16 cellular contexts compared by ENCODE assay signal in genomic region chr22:32733196-32733595, GRCh38.
A peak's percentile ranks its signal among the peaks of the same experiment; 100 is the strongest.
DNase-seq lines count a peak whose midpoint lies in the region; ATAC-seq and TF ChIP-seq lines count a peak whose summit lies in the region.
"Had no signal": no experiment of that assay in that cellular context is flagged by ENCODE, and none has a peak within 500 bp of the region (broad histone marks: within the 10 kb centered on the region; RNA-seq: fewer than 3 reads in every experiment).

No MANE protein-coding gene starts in this region.

- TF ChIP-seq CTCF in GM13976 (IDR thresholded peaks at IDR 0.05; ENCODE audit: borderline replicate concordance, control extremely low read depth, extremely low read depth, insufficient read depth, missing control alignments) = no peak

- no peak overlapping the region for H3K4me3 Mint-ChIP-seq in central memory CD8-positive, alpha-beta T cell
- H3K4me3 Mint-ChIP-seq: CD8-positive, alpha-beta memory T cell; GM23338 had no signal

- H2AFZ ChIP-seq in mesenchymal stem cell (ENCODE audit: low read depth, low read length) = no peak overlapping the region
- H2AFZ ChIP-seq: GM23338 had no signal

- H3K27me3 Mint-ChIP-seq in central memory CD8-positive, alpha-beta T cell = peaks cover 52% of the 10 kb centered on the region

- no peak overlapping the region for H3K14ac ChIP-seq in mesenchymal stem cell (ENCODE audit: low read length in 2 of 2)

- peak overlapping the region in 1 of 2 experiments; percentile 19 for H2BK12ac ChIP-seq in mesenchymal stem cell (ENCODE audit: low read length in 2 of 2)

- no peak overlapping the region for H2AK5ac ChIP-seq in mesenchymal stem cell (ENCODE audit: low read length, severe bottlenecking)

- H2BK15ac ChIP-seq in mesenchymal stem cell (ENCODE audit: low read depth, poor library complexity, severe bottlenecking) = peak overlapping the region; percentile 38

- no peaks in the 10 kb centered on the region for H3K36me3 ChIP-seq in mesenchymal stem cell (ENCODE audit: control insufficient read depth in 1 of 2, insufficient read depth in 2 of 2, low read depth in 1 of 2, low read length in 2 of 2)
- H3K36me3 ChIP-seq: BLaER1 had no signal

- no peaks in the 10 kb centered on the region for H3K27me3 ChIP-seq in mesenchymal stem cell (ENCODE audit: control insufficient read depth in 1 of 2, insufficient read depth in 1 of 2, low read length in 2 of 2)
- H3K27me3 ChIP-seq: BLaER1 had no signal

- H3K9me3 Mint-ChIP-seq in central memory CD8-positive, alpha-beta T cell = no peaks in the 10 kb centered on the region
- H3K9me3 Mint-ChIP-seq: GM23338 had no signal

- H3K79me1 ChIP-seq in mesenchymal stem cell (replicated peaks; ENCODE audit: low read length, poor library complexity, severe bottlenecking) = no peaks in the 10 kb centered on the region

- no peak overlapping the region for H2BK5ac ChIP-seq in mesenchymal stem cell (ENCODE audit: low read depth, low read length, poor library complexity, severe bottlenecking)

- no peaks in the 10 kb centered on the region for H3K4me1 ChIP-seq in mesenchymal stem cell (ENCODE audit: control insufficient read depth, insufficient read depth, low read depth, low read length)

- H3K18ac ChIP-seq in mesenchymal stem cell (ENCODE audit: low read depth in 1 of 2, low read length in 2 of 2) = peak overlapping the region in 1 of 2 experiments; percentile 16

- DNase-seq in COLO829 (ENCODE audit: low spot score) = peak; percentile 96
- peak; percentile 97 for DNase-seq in SK-MEL-5 (ENCODE audit: low read depth, low spot score)
- no peak for DNase-seq in central memory CD8-positive, alpha-beta T cell (ENCODE audit: low spot score in 2 of 2)
- no peak for DNase-seq in mesenchymal stem cell
- DNase-seq in NCI-H128 (lab: John Stamatoyannopoulos, UW; ENCODE audit: unreplicated experiment) = no peak
- DNase-seq in GM13976 (ENCODE audit: low spot score) = no peak
- DNase-seq: 8988T; AML-193; CD8-positive, alpha-beta memory T cell; DMS53; GF-D8; H7 had no signal

- peak overlapping the region; percentile 44 for H3K27ac Mint-ChIP-seq in central memory CD8-positive, alpha-beta T cell (ENCODE audit: low read depth)
- H3K27ac Mint-ChIP-seq: CD8-positive, alpha-beta memory T cell; GM23338 had no signal

- H3K36me3 Mint-ChIP-seq in central memory CD8-positive, alpha-beta T cell (ENCODE audit: insufficient read depth) = no peaks in the 10 kb centered on the region
- H3K36me3 Mint-ChIP-seq: CD8-positive, alpha-beta memory T cell had no signal

- H3K4me2 ChIP-seq in mesenchymal stem cell (ENCODE audit: low read length, poor library complexity, severe bottlenecking) = no peak overlapping the region
- H3K4me2 ChIP-seq: BLaER1, GM23338 had no signal

- 98% methylated on average over 6 of the region's 6 CpGs for WGBS in mesenchymal stem cell

- H3K9me3 ChIP-seq in mesenchymal stem cell (ENCODE audit: control insufficient read depth, low read length) = no peaks in the 10 kb centered on the region
- H3K9me3 ChIP-seq: BLaER1 had no signal

- H4K8ac ChIP-seq in mesenchymal stem cell (ENCODE audit: low read length) = no peak overlapping the region

- no peak overlapping the region for H3K23ac ChIP-seq in mesenchymal stem cell (ENCODE audit: low read length in 2 of 2)

- H3K27ac ChIP-seq in mesenchymal stem cell (ENCODE audit: low read length, poor library complexity, severe bottlenecking) = no peak overlapping the region
- H3K27ac ChIP-seq: BLaER1 had no signal

- no peak overlapping the region for H4K91ac ChIP-seq in mesenchymal stem cell (ENCODE audit: low read length)

- in situ Hi-C loops in SK-MEL-5 (cut with HindIII; ENCODE audit: low pct_unique_long_range_greater_than_20kb, low sequenced_read_pairs) (no loop called here), GM13976 (cut with MboI; ENCODE audit: low sequenced_read_pairs, unreplicated experiment) (no loop called here)

- H3K4me1 Mint-ChIP-seq in central memory CD8-positive, alpha-beta T cell = no peaks in the 10 kb centered on the region
- H3K4me1 Mint-ChIP-seq: CD8-positive, alpha-beta memory T cell; GM23338 had no signal

- ATAC-seq in central memory CD8-positive, alpha-beta T cell (replicated peaks; ENCODE audit: extremely low read depth, poor library complexity, severe bottlenecking) = no peak
- ATAC-seq in HG03354 (IDR thresholded peaks at IDR 0.05; ENCODE audit: poor library complexity, severe bottlenecking, unreplicated experiment) (no peak), GM18870 (IDR thresholded peaks at IDR 0.05; ENCODE audit: unreplicated experiment) (no peak)
- ATAC-seq: GM23338 had no signal

- no peak overlapping the region for H2BK120ac ChIP-seq in mesenchymal stem cell (ENCODE audit: low read depth, low read length)

- H3K4ac ChIP-seq in mesenchymal stem cell (ENCODE audit: low read depth in 1 of 2, low read length in 2 of 2) = peak overlapping the region in 1 of 2 experiments; percentile 55

- H3K4me3 ChIP-seq in mesenchymal stem cell (ENCODE audit: insufficient read depth in 1 of 2, low read depth in 1 of 2, low read length in 2 of 2) = no peak overlapping the region
- H3K4me3 ChIP-seq: BLaER1, GM23338 had no signal

- H3K9ac ChIP-seq in mesenchymal stem cell (ENCODE audit: low read length) = no peak overlapping the region
- H3K9ac ChIP-seq: BLaER1 had no signal

Comparison
In these comparisons a context has a peak if more than half of its experiments do, and no peak if none do; other contexts are left out.
1. DNase-seq: peak in COLO829 (single experiment) and SK-MEL-5 (single experiment); none in central memory CD8-positive, alpha-beta T cell (0 of 2), mesenchymal stem cell (single experiment), NCI-H128 (single experiment) and GM13976 (single experiment).